ENCODE assay signal across 33 cellular contexts in the genomic region with DNA sequence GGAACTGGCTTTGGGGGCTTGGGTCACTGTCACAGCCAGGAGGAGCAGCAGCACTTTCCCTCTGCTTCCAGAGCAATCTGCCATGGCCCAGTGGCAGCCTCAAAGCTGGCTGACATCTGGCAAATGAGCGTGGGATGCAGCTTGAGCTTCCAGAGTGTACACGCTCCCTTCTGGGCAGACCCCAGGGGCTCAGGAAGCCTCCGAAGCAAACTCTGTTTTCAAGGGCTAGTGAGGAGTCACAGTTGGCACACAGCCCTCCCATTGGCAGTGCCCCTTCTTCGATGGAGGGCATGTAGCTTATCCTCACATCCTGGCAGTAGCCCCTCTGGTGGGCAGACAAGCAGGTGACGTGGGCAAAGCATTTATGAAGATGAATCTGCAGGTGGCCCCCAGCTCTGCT.
"Had no signal": no experiment of that assay in that cellular context is flagged by ENCODE, and none has a peak within 500 bp of the region (broad histone marks: within the 10 kb centered on the region; RNA-seq: fewer than 3 reads in every experiment).

No MANE protein-coding gene starts in this region.

- H3K27ac ChIP-seq: brain microvascular endothelial cell, KMS-11, Peyer's patch, VCaP had no signal

- H3K27me3 ChIP-seq: brain microvascular endothelial cell, Peyer's patch had no signal

- H3K9me3 ChIP-seq: Peyer's patch had no signal

- H3K4me3 ChIP-seq: Peyer's patch had no signal

- DNase-seq: activated CD4-positive, alpha-beta memory T cell treated with anti-CD3 and anti-CD28 coated beads, Interleukin-2, amount 10 ng/mL, durations not matched to agents 7 days and 5 days; activated CD4-positive, alpha-beta T cell treated with anti-CD3 and anti-CD28 coated beads for 1 hour; activated CD4-positive, alpha-beta T cell treated with anti-CD3 and anti-CD28 coated beads for 48 hours; activated CD4-positive, CD25-positive, alpha-beta regulatory T cell; activated CD8-positive, alpha-beta memory T cell treated with anti-CD3 and anti-CD28 coated beads for 24 hours; activated CD8-positive, alpha-beta memory T cell treated with anti-CD3 and anti-CD28 coated beads, Interleukin-2, amount 10 ng/mL, durations not matched to agents 7 days and 5 days; activated CD8-positive, alpha-beta memory T cell treated with anti-CD3 and anti-CD28 coated beads, Interleukin-2, amount 50 U/mL, for 48 hours; activated effector memory CD4-positive, alpha-beta T cell treated with Interleukin-2 at 50 U/mL for 16 hours; activated naive CD4-positive, alpha-beta T cell treated with anti-CD3 and anti-CD28 coated beads, Interleukin-2, amount 10 ng/mL, durations not matched to agents 7 days and 5 days; activated naive CD8-positive, alpha-beta T cell treated with anti-CD3 and anti-CD28 coated beads, Interleukin-2, amount 50 U/mL, for 24 hours; activated T-cell treated with anti-CD3 and anti-CD28 coated beads, Interleukin-2, amount 50 U/mL, for 48 hours; amniotic stem cell; brain microvascular endothelial cell; MM.1S; MV-4-11; NCI-H1092; NCI-H1436 treated with DMSO at 0.1 percent for 48 hours; NCI-H187 treated with DMSO at 0.1 percent for 48 hours; NCI-H2081; NCI-H345; NCI-H526 treated with DMSO at 0.1 percent for 48 hours; NCI-H774; PC-3; Peyer's patch; RPMI8226; SIG-M5; SW 1271; T-helper 1 cell; T-helper 2 cell; T-helper 9 cell had no signal

- H3K4me1 ChIP-seq: Peyer's patch had no signal

- H3K4me2 ChIP-seq: KMS-11 had no signal

- H3K9ac ChIP-seq: KMS-11 had no signal

- H3K36me3 ChIP-seq: brain microvascular endothelial cell, Peyer's patch had no signal

- ATAC-seq: activated CD8-positive, alpha-beta memory T cell treated with anti-CD3 and anti-CD28 coated beads, Interleukin-2, amount 10 ng/mL, durations not matched to agents 7 days and 5 days; activated naive CD8-positive, alpha-beta T cell treated with anti-CD3 and anti-CD28 coated beads, Interleukin-2, amount 50 U/mL, for 24 hours; PC-3; Right ventricle myocardium inferior had no signal
